In genomic region chr15:45201557-45202246, GRCh38 we compare ENCODE assay signal across 11 cellular contexts. TPM values are rescaled to one million over a fixed set of nuclear protein-coding genes. Genes with fewer than 3 reads are reported as not detected.
A peak's percentile ranks its signal among the peaks of the same experiment; 100 is the strongest.
DNase-seq lines count a peak whose midpoint lies in the region; ATAC-seq, FAIRE-seq and TF ChIP-seq lines count a peak whose summit lies in the region.
"Had no signal": no experiment of that assay in that cellular context is flagged by ENCODE, and none has a peak within 500 bp of the region (broad histone marks: within the 10 kb centered on the region; RNA-seq: fewer than 3 reads in every experiment).

No MANE protein-coding gene starts in this region.

- peak overlapping the region; percentile 37 for H2AFZ ChIP-seq in neuron (ENCODE audit: low read depth, low read length)

- TF ChIP-seq CTCF in right atrium auricular region (IDR thresholded peaks at IDR 0.05): no peak

- peak overlapping the region in 1 of 2 donors; percentile 61 for H3K4me3 ChIP-seq in right atrium auricular region
- H3K4me3 ChIP-seq in neuron (ENCODE audit: low read length): peak overlapping the region; percentile 68

- DNase-seq in right atrium auricular region (ENCODE audit: low spot score) (no peak), left ventricle myocardium superior (no peak), frontal cortex (ENCODE audit: low spot score in 2 of 2) (no peak), DMS114 treated with DMSO at 0.1 percent for 48 hours (lab: John Stamatoyannopoulos, UW; ENCODE audit: unreplicated experiment) (no peak), sciatic nerve (ENCODE audit: low spot score) (no peak), NCI-H1436 (lab: John Stamatoyannopoulos, UW) (no peak)

- no peak for FAIRE-seq in frontal cortex (lab: Jason Lieb, UNC)
- FAIRE-seq: bronchial epithelial cell had no signal

- no peak for ATAC-seq in left ventricle myocardium superior
- no peak for ATAC-seq in sciatic nerve

- H3K27ac ChIP-seq in right atrium auricular region (peak overlapping the region; percentile 98 to 100), angular gyrus (ENCODE audit: low read depth, low read length) (peak overlapping the region; percentile 99)

- no peaks in the 10 kb centered on the region for H3K9me3 ChIP-seq in right atrium auricular region
- no peaks in the 10 kb centered on the region for H3K9me3 ChIP-seq in neuron (ENCODE audit: low read length)

- H3K27me3 ChIP-seq in right atrium auricular region: no peaks in the 10 kb centered on the region
- H3K27me3 ChIP-seq in neuron (ENCODE audit: insufficient read depth, low read length): no peaks in the 10 kb centered on the region

- intact Hi-C loops in left ventricle myocardium superior (cut with micrococcal nuclease): loop anchor here (5.0 kb wide), 1 partner anchor 201 kb away; a partner anchor contains a TSS
- intact Hi-C loops in sciatic nerve (cut with DNase I): no loop called here

- H3K4me1 ChIP-seq in right atrium auricular region: peaks cover 0 to 2% of the 10 kb centered on the region in 2 donors
- peaks cover 5% of the 10 kb centered on the region for H3K4me1 ChIP-seq in neuron (ENCODE audit: insufficient read depth, low read length)

- H3K36me3 ChIP-seq in right atrium auricular region: no peaks in the 10 kb centered on the region
- no peaks in the 10 kb centered on the region for H3K36me3 ChIP-seq in neuron (ENCODE audit: insufficient read depth, low read length)

RNA-seq across cellular contexts. Expression of gene SHF, which starts 13.9 kb away (rescaled TPM):
- total RNA-seq in right atrium auricular region (10 to 100 TPM in 1 of 2 donors, 1 to 10 TPM in 1; 4.7 to 12.0 TPM), left ventricle myocardium superior (5.0 TPM), frontal cortex (49.3 TPM), sciatic nerve (15.4 TPM)

RNA-seq across cellular contexts. Expression of gene SLC28A2, which starts 50.3 kb away (rescaled TPM):
- not detected for total RNA-seq in right atrium auricular region
- total RNA-seq in left ventricle myocardium superior: not detected
- not detected for total RNA-seq in frontal cortex
- not detected for total RNA-seq in sciatic nerve
- total RNA-seq: activated B cell treated with CpG ODN at 0.5 μM for 24 hours; activated T-helper 2 cell treated with anti-CD3 and anti-CD28 coated beads, Interferon-gamma antibody, Interleukin-2, Interleukin-4, amounts not matched to agents 10 μg/mL and 5 μg/mL and 100 μg/mL, durations not matched to agents 14 hours and 24 hours and 36 hours; bronchial epithelial cell had no signal
